23 cellular contexts compared by ENCODE assay signal in the genomic region with DNA sequence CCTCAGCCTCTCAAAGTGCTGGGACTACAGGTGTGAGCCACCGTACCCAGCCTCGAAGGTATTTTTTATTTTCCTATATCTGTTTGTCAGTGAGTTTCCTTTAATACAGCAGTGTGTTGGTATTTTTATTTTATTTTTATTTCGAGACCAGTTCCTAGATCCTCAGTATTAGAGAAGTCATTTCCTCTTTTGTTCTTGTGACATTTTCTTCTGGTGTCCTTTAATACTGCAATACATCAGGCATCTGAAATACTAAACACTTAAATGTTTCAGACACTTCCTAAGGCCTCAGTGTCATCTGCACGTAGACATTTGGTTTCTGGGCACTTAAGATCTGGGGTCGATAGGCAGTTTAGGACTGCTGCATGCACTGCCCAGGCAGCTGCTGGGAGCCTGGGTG. TPM values are rescaled to one million over a fixed set of nuclear protein-coding genes. Genes with fewer than 3 reads are reported as not detected.
A peak's percentile ranks its signal among the peaks of the same experiment; 100 is the strongest.
DNase-seq lines count a peak whose midpoint lies in the region; ATAC-seq and TF ChIP-seq lines count a peak whose summit lies in the region.
"Had no signal": no experiment of that assay in that cellular context is flagged by ENCODE, and none has a peak within 500 bp of the region (broad histone marks: within the 10 kb centered on the region; RNA-seq: fewer than 3 reads in every experiment).

No MANE protein-coding gene starts in this region.

- POLR2A ChIA-PET in naive thymus-derived CD4-positive, alpha-beta T cell (lab: Charles Lee) = interaction anchor here (0.6 to 0.9 kb wide), 2 partner anchors 23 to 32 kb away, joined by 5 read pairs; no protein-coding TSS in a partner anchor

- intact Hi-C loops in naive thymus-derived CD4-positive, alpha-beta T cell (cut with micrococcal nuclease) = no loop called here
- intact Hi-C loops in upper lobe of right lung (cut with DNase I) = no loop called here

- no peak overlapping the region for H3K4me3 ChIP-seq in naive thymus-derived CD4-positive, alpha-beta T cell (ENCODE audit: low read length)
- H3K4me3 ChIP-seq in upper lobe of right lung (no peak overlapping the region), tibial nerve (no peak overlapping the region)
- H3K4me3 ChIP-seq: body of pancreas, skin epidermis, transverse colon had no signal

- peak overlapping the region; percentile 80 for H3K27ac Mint-ChIP-seq in activated naive CD8-positive, alpha-beta T cell
- no peak overlapping the region for H3K27ac Mint-ChIP-seq in activated naive CD8-positive, alpha-beta T cell treated with anti-CD3 and anti-CD28 coated beads, Interleukin-2, amount 50 U/mL, for 24 hours
- peak overlapping the region in 7 of 9 donors; percentile 16 to 88 (median 65) for H3K27ac Mint-ChIP-seq in naive thymus-derived CD4-positive, alpha-beta T cell

- H3K9me3 ChIP-seq in naive thymus-derived CD4-positive, alpha-beta T cell (ENCODE audit: control insufficient read depth in 2 of 3, low read length in 3 of 3) = no peaks in the 10 kb centered on the region
- no peaks in the 10 kb centered on the region for H3K9me3 ChIP-seq in upper lobe of right lung
- no peaks in the 10 kb centered on the region for H3K9me3 ChIP-seq in tibial nerve
- H3K9me3 ChIP-seq: body of pancreas, transverse colon had no signal

- no peak for ATAC-seq in activated naive CD8-positive, alpha-beta T cell treated with anti-CD3 and anti-CD28 coated beads, Interleukin-2, amount 50 U/mL, for 24 hours
- ATAC-seq in naive thymus-derived CD4-positive, alpha-beta T cell = peak; percentile 26
- peak; percentile 29 for ATAC-seq in upper lobe of right lung
- ATAC-seq: body of pancreas, HepG2, left cardiac atrium had no signal

- H3K36me3 Mint-ChIP-seq in activated naive CD8-positive, alpha-beta T cell = no peaks in the 10 kb centered on the region
- H3K36me3 Mint-ChIP-seq in activated naive CD8-positive, alpha-beta T cell treated with anti-CD3 and anti-CD28 coated beads, Interleukin-2, amount 50 U/mL, for 24 hours (ENCODE audit: low read depth) = peaks cover 26% of the 10 kb centered on the region
- peaks cover 0 to 9% (median 0%) of the 10 kb centered on the region in 5 donors for H3K36me3 Mint-ChIP-seq in naive thymus-derived CD4-positive, alpha-beta T cell

- WGBS in tibial nerve, 2 donors = 76 to 79% methylated on average over 5 of the region's 5 CpGs

- in situ Hi-C loops in ACHN (cut with HindIII; ENCODE audit: low pct_ligation_motif_present, low pct_unique_long_range_greater_than_20kb, low sequenced_read_pairs) = no loop called here

- TF ChIP-seq EP300 in tibial nerve (IDR thresholded peaks at IDR 0.05) = no peak

- CTCF ChIA-PET in naive thymus-derived CD4-positive, alpha-beta T cell (lab: Charles Lee) = interaction anchor here (0.8 to 1.8 kb wide), 2 partner anchors 10 to 31 kb away, joined by 3 to 7 read pairs; no protein-coding TSS in a partner anchor

- no peak overlapping the region for H3K4me3 Mint-ChIP-seq in activated naive CD8-positive, alpha-beta T cell
- no peak overlapping the region for H3K4me3 Mint-ChIP-seq in activated naive CD8-positive, alpha-beta T cell treated with anti-CD3 and anti-CD28 coated beads, Interleukin-2, amount 50 U/mL, for 24 hours
- H3K4me3 Mint-ChIP-seq in naive thymus-derived CD4-positive, alpha-beta T cell = no peak overlapping the region
- H3K4me3 Mint-ChIP-seq: activated naive CD8-positive, alpha-beta T cell treated with anti-CD3 and anti-CD28 coated beads, Interleukin-2, amount 10 ng/mL, durations not matched to agents 7 days and 5 days; stimulated activated naive CD8-positive, alpha-beta T cell treated with anti-CD3 and anti-CD28 coated beads, Interleukin-15, Interleukin-2, amounts not matched to agents 100 ng/mL and 50 ng/mL, for 24 hours had no signal

- no peaks in the 10 kb centered on the region for H3K27me3 Mint-ChIP-seq in activated naive CD8-positive, alpha-beta T cell
- H3K27me3 Mint-ChIP-seq in activated naive CD8-positive, alpha-beta T cell treated with anti-CD3 and anti-CD28 coated beads, Interleukin-2, amount 50 U/mL, for 24 hours = no peaks in the 10 kb centered on the region
- H3K27me3 Mint-ChIP-seq in naive thymus-derived CD4-positive, alpha-beta T cell = no peaks in the 10 kb centered on the region
- H3K27me3 Mint-ChIP-seq: activated naive CD8-positive, alpha-beta T cell treated with anti-CD3 and anti-CD28 coated beads, Interleukin-2, amount 10 ng/mL, durations not matched to agents 7 days and 5 days; stimulated activated naive CD8-positive, alpha-beta T cell treated with anti-CD3 and anti-CD28 coated beads, Interleukin-15, Interleukin-2, amounts not matched to agents 100 ng/mL and 50 ng/mL, for 24 hours had no signal

- no peak for TF ChIP-seq POLR2A in tibial nerve (IDR thresholded peaks at IDR 0.05)

- H3K27me3 ChIP-seq in naive thymus-derived CD4-positive, alpha-beta T cell (ENCODE audit: control insufficient read depth in 2 of 2, insufficient read depth in 2 of 2, low read length in 2 of 2) = no peaks in the 10 kb centered on the region
- no peaks in the 10 kb centered on the region for H3K27me3 ChIP-seq in upper lobe of right lung
- no peaks in the 10 kb centered on the region for H3K27me3 ChIP-seq in tibial nerve
- H3K27me3 ChIP-seq: body of pancreas, transverse colon had no signal

- no peaks in the 10 kb centered on the region for H3K9me3 Mint-ChIP-seq in activated naive CD8-positive, alpha-beta T cell (ENCODE audit: low read depth)
- no peaks in the 10 kb centered on the region for H3K9me3 Mint-ChIP-seq in activated naive CD8-positive, alpha-beta T cell treated with anti-CD3 and anti-CD28 coated beads, Interleukin-2, amount 50 U/mL, for 24 hours
- no peaks in the 10 kb centered on the region for H3K9me3 Mint-ChIP-seq in naive thymus-derived CD4-positive, alpha-beta T cell
- H3K9me3 Mint-ChIP-seq: activated naive CD8-positive, alpha-beta T cell treated with anti-CD3 and anti-CD28 coated beads, Interleukin-2, amount 10 ng/mL, durations not matched to agents 7 days and 5 days; stimulated activated naive CD8-positive, alpha-beta T cell treated with anti-CD3 and anti-CD28 coated beads, Interleukin-15, Interleukin-2, amounts not matched to agents 100 ng/mL and 50 ng/mL, for 24 hours had no signal

- no peak for DNase-seq in activated naive CD8-positive, alpha-beta T cell treated with anti-CD3 and anti-CD28 coated beads, Interleukin-2, amount 50 U/mL, for 24 hours
- DNase-seq in SK-N-DZ (ENCODE audit: low spot score) (peak; percentile 12), upper lobe of right lung (no peak), ACHN (no peak), tibial nerve (ENCODE audit: low spot score in 2 of 2) (no peak), NCI-H2171 (lab: John Stamatoyannopoulos, UW) (no peak)
- no peak for DNase-seq in naive thymus-derived CD4-positive, alpha-beta T cell
- DNase-seq: activated CD4-positive, alpha-beta T cell treated with anti-CD3 and anti-CD28 coated beads, Interleukin-2, amount 50 U/mL, for 1 hour; activated naive CD8-positive, alpha-beta T cell treated with anti-CD3 and anti-CD28 coated beads, Interleukin-2, amount 10 ng/mL, durations not matched to agents 7 days and 5 days; body of pancreas; COR-L47; DND-41; glutamatergic neuron; left cardiac atrium; mesenchymal stem cell; NCI-H1417 treated with DMSO at 0.1 percent for 48 hours; NCI-H524 treated with DMSO at 0.1 percent for 48 hours; SW 1271; transverse colon had no signal

- H3K4me1 Mint-ChIP-seq in activated naive CD8-positive, alpha-beta T cell (ENCODE audit: low read depth) = peaks cover 83% of the 10 kb centered on the region
- H3K4me1 Mint-ChIP-seq in activated naive CD8-positive, alpha-beta T cell treated with anti-CD3 and anti-CD28 coated beads, Interleukin-2, amount 50 U/mL, for 24 hours = peaks cover 76% of the 10 kb centered on the region
- H3K4me1 Mint-ChIP-seq in naive thymus-derived CD4-positive, alpha-beta T cell = peaks cover 26 to 100% (median 85%) of the 10 kb centered on the region in 7 donors

- H3K36me3 ChIP-seq in naive thymus-derived CD4-positive, alpha-beta T cell (ENCODE audit: control insufficient read depth in 2 of 3, insufficient read depth in 3 of 3, low read length in 3 of 3) = peaks cover 0 to 4% (median 0%) of the 10 kb centered on the region in 3 experiments
- H3K36me3 ChIP-seq in upper lobe of right lung = no peaks in the 10 kb centered on the region
- H3K36me3 ChIP-seq in tibial nerve = peaks cover 0 to 3% (median 0%) of the 10 kb centered on the region in 3 donors
- H3K36me3 ChIP-seq: transverse colon had no signal

- no peak overlapping the region for H3K27ac ChIP-seq in naive thymus-derived CD4-positive, alpha-beta T cell (ENCODE audit: low read depth, low read length)
- H3K27ac ChIP-seq in upper lobe of right lung (no peak overlapping the region), tibial nerve (no peak overlapping the region)
- H3K27ac ChIP-seq: transverse colon had no signal

- TF ChIP-seq CTCF in upper lobe of right lung (IDR thresholded peaks at IDR 0.05) (no peak), tibial nerve (IDR thresholded peaks at IDR 0.05) (no peak)

- peaks cover 34 to 42% of the 10 kb centered on the region in 2 donors for H3K4me1 ChIP-seq in naive thymus-derived CD4-positive, alpha-beta T cell (ENCODE audit: control insufficient read depth in 2 of 2, insufficient read depth in 2 of 2, low read length in 2 of 2)
- H3K4me1 ChIP-seq in upper lobe of right lung (peaks cover 11% of the 10 kb centered on the region), tibial nerve (peaks cover 0 to 59% (median 17%) of the 10 kb centered on the region in 4 donors)

RNA-seq across cellular contexts. Expression of a gene that starts 22.5 kb away (rescaled TPM):
- 33.1 and 45.6 TPM in 2 replicates for polyA plus RNA-seq in SK-N-DZ (2014; cell fraction: cytosol; rRNA removed)
- polyA plus RNA-seq in SK-N-DZ (2014; cell fraction: nucleus; rRNA removed) = 20.2 and 20.6 TPM in 2 replicates
- 100 to 1,000 TPM in 4 of 5 experiments, 10 to 100 TPM in 1; 97.9 to 123 (median 116) TPM for total RNA-seq in naive thymus-derived CD4-positive, alpha-beta T cell
- 10 to 100 TPM; 11.3 to 25.7 TPM for polyA plus RNA-seq in naive thymus-derived CD4-positive, alpha-beta T cell
- total RNA-seq in upper lobe of right lung (85.8 TPM), tibial nerve (10 to 100 TPM; 34.1 to 69.6 (median 36.8) TPM)
